25 cellular contexts compared by ENCODE assay signal in genomic region chr7:54992876-54993490, GRCh38. TPM values are rescaled to one million over a fixed set of nuclear protein-coding genes. Genes with fewer than 3 reads are reported as not detected.
DNase-seq lines count a peak whose midpoint lies in the region; ATAC-seq and TF ChIP-seq lines count a peak whose summit lies in the region.
"Had no signal": no experiment of that assay in that cellular context is flagged by ENCODE, and none has a peak within 500 bp of the region (broad histone marks: within the 10 kb centered on the region; RNA-seq: fewer than 3 reads in every experiment).

No MANE protein-coding gene starts in this region.

- ATAC-seq in HG03196 (IDR thresholded peaks at IDR 0.05; ENCODE audit: unreplicated experiment) = no peak
- ATAC-seq: activated CD4-positive, alpha-beta T cell treated with anti-CD3 and anti-CD28 coated beads for 36 hours; gastroesophageal sphincter; PC-3; stimulated activated naive CD8-positive, alpha-beta T cell treated with anti-CD3 and anti-CD28 coated beads, Interleukin-15, Interleukin-2, amounts not matched to agents 100 U/mL and 50 U/mL, for 24 hours; T-cell had no signal

- peak; percentile 20 for DNase-seq in ELR (ENCODE audit: low read depth)
- DNase-seq in choroid plexus epithelial cell (ENCODE audit: low read depth) = peak; percentile 13
- DNase-seq in NCI-H2107 treated with DMSO at 0.1 percent for 48 hours (lab: John Stamatoyannopoulos, UW; ENCODE audit: unreplicated experiment) = no peak
- no peak for DNase-seq in 8988T
- DNase-seq in NOMO-1 treated with dmso at 0.1 percent for 144 hours (lab: John Stamatoyannopoulos, UW; ENCODE audit: unreplicated experiment) = no peak
- DNase-seq: activated CD4-positive, alpha-beta T cell treated with anti-CD3 and anti-CD28 coated beads for 36 hours; activated naive CD4-positive, alpha-beta T cell treated with Interleukin-2 at 50 U/mL for 16 hours; activated T-cell treated with anti-CD3 and anti-CD28 coated beads, Interleukin-2, amount 50 U/mL, for 48 hours; amygdala; caudate nucleus; dermis blood vessel endothelial cell; DND-41; kidney glomerular epithelial cell; NCI-H187 treated with DMSO at 0.1 percent for 48 hours; PC-3; SJCRH30; spleen; stimulated activated CD4-positive, alpha-beta T cell treated with anti-CD3 and anti-CD28 coated beads, Interleukin-4, amount 100 ng/mL, for 4 hours; stimulated activated naive CD8-positive, alpha-beta T cell treated with anti-CD3 and anti-CD28 coated beads, Interleukin-15, Interleukin-2, amounts not matched to agents 100 U/mL and 50 U/mL, for 24 hours; T-cell; thyroid gland had no signal

- TF ChIP-seq CTCF in choroid plexus epithelial cell (conservative IDR thresholded peaks at IDR 0.05; ENCODE audit: low read depth, low read length) = no peak
- no peak for TF ChIP-seq CTCF in liver (IDR thresholded peaks at IDR 0.05; ENCODE audit: low read depth, low read length, missing input control)

- no peaks in the 10 kb centered on the region for H3K36me3 ChIP-seq in liver (ENCODE audit: control insufficient read depth in 4 of 4, insufficient read depth in 3 of 4, low read depth in 1 of 4, low read length in 3 of 4)
- H3K36me3 ChIP-seq: gastroesophageal sphincter, SJCRH30, spleen, thyroid gland had no signal

- TF ChIP-seq EP300 in Ishikawa (IDR thresholded peaks at IDR 0.05; ENCODE audit: borderline replicate concordance) = no peak

- peaks cover 4 to 28% (median 23%) of the 10 kb centered on the region in 4 donors for H3K4me1 ChIP-seq in liver (ENCODE audit: control insufficient read depth in 4 of 4, insufficient read depth in 4 of 4, low read length in 3 of 4)
- H3K4me1 ChIP-seq: gastroesophageal sphincter, SJCRH30, spleen had no signal

- no peaks in the 10 kb centered on the region for H3K27me3 ChIP-seq in liver (ENCODE audit: control insufficient read depth in 4 of 4, insufficient read depth in 4 of 4, low read length in 3 of 4)
- H3K27me3 ChIP-seq: gastroesophageal sphincter, SJCRH30, spleen, thyroid gland had no signal

- no peak for TF ChIP-seq RAD21 in Ishikawa (IDR thresholded peaks at IDR 0.05; ENCODE audit: low read depth)
- TF ChIP-seq RAD21 in liver (IDR thresholded peaks at IDR 0.05) = peak; percentile 50 to 66

- no peaks in the 10 kb centered on the region for H3K9me3 ChIP-seq in liver (ENCODE audit: control insufficient read depth in 4 of 4, low read length in 3 of 4)
- H3K9me3 ChIP-seq: gastroesophageal sphincter, SJCRH30, spleen, thyroid gland had no signal

- H3K9ac ChIP-seq in liver (ENCODE audit: low read depth in 1 of 2, low read length in 2 of 2) = no peak overlapping the region

- 53% methylated on average over 4 of the region's 4 CpGs for WGBS in liver

- no peak overlapping the region for H3K4me3 ChIP-seq in choroid plexus epithelial cell (ENCODE audit: low read depth, low read length)
- no peak overlapping the region for H3K4me3 ChIP-seq in liver (ENCODE audit: low read depth in 1 of 3, low read length in 3 of 3)
- H3K4me3 ChIP-seq: gastroesophageal sphincter, SJCRH30, spleen, thyroid gland had no signal

- H3K27ac ChIP-seq in liver (ENCODE audit: low read depth in 1 of 2, low read length in 2 of 2) = peak overlapping the region in 1 of 2 donors; percentile 51
- H3K27ac ChIP-seq: gastroesophageal sphincter, SJCRH30, spleen, thyroid gland had no signal

TF ChIP-seq in Ishikawa, 13 proteins besides CTCF, POLR2A, EP300 and RAD21:
- TF ChIP-seq CEBPB (IDR thresholded peaks at IDR 0.05) (peak; percentile 84), YY1 (IDR thresholded peaks at IDR 0.05; ENCODE audit: low read depth) (no peak)
- TF ChIP-seq, protein P1, sequence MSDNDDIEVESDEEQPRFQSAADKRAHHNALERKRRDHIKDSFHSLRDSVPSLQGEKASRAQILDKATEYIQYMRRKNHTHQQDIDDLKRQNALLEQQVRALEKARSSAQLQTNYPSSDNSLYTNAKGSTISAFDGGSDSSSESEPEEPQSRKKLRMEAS (IDR thresholded peaks at IDR 0.05) = no peak
TF ChIP-seq in Ishikawa: peak in this region for 1.

TF ChIP-seq in liver, 16 proteins besides CTCF, POLR2A, EP300 and RAD21:
- TF ChIP-seq GABPA (IDR thresholded peaks at IDR 0.05 in 1 of 2, conservative IDR thresholded peaks at IDR 0.05 in 1 of 2) = no peak
- no peak for TF ChIP-seq HNF4G (IDR thresholded peaks at IDR 0.05)
- peak; percentile 88 to 91 for TF ChIP-seq RXRA (IDR thresholded peaks at IDR 0.05)
- peak; percentile 15 for TF ChIP-seq ATF3 (IDR thresholded peaks at IDR 0.05)
- TF ChIP-seq HNF4A (conservative IDR thresholded peaks at IDR 0.05) = peak; percentile 84 to 93
- peak; percentile 55 for TF ChIP-seq YY1 (IDR thresholded peaks at IDR 0.05)
- peak; percentile 42 for TF ChIP-seq ZBTB33 (IDR thresholded peaks at IDR 0.05)
- TF ChIP-seq TAF1 (conservative IDR thresholded peaks at IDR 0.05) = no peak
- peak; percentile 23 for TF ChIP-seq REST (IDR thresholded peaks at IDR 0.05)
- TF ChIP-seq FOXA2 (IDR thresholded peaks at IDR 0.05) = peak; percentile 65
- TF ChIP-seq SP1 (IDR thresholded peaks at IDR 0.05) = peak; percentile 69
- TF ChIP-seq NR2F2 (IDR thresholded peaks at IDR 0.05) = peak; percentile 87
- TF ChIP-seq JUND (IDR thresholded peaks at IDR 0.05) = peak; percentile 30 to 40
- TF ChIP-seq FOXA1 (IDR thresholded peaks at IDR 0.05) = no peak
TF ChIP-seq in liver: peak in this region for 10.

RNA-seq across cellular contexts. Expression of gene EGFR, which starts 25.8 kb away (rescaled TPM):
- total RNA-seq in liver = 10 to 100 TPM; 31.8 to 37.0 TPM
- 10 to 100 TPM; 22.6 to 23.6 TPM for polyA plus RNA-seq in liver

Comparison
In these comparisons a context has a peak if more than half of its experiments do, and no peak if none do; other contexts are left out.
1. DNase-seq: peak in ELR (single experiment) and choroid plexus epithelial cell (single experiment); none in NCI-H2107 treated with DMSO at 0.1 percent for 48 hours (single experiment), 8988T (single experiment) and NOMO-1 treated with dmso at 0.1 percent for 144 hours (single experiment).